ENCODE assay signal across 11 cellular contexts in genomic region chr17:38455288-38455915, GRCh38. TPM values are rescaled to one million over a fixed set of nuclear protein-coding genes. Genes with fewer than 3 reads are reported as not detected.
DNase-seq lines count a peak whose midpoint lies in the region; ATAC-seq and TF ChIP-seq lines count a peak whose summit lies in the region.
"Had no signal": no experiment of that assay in that cellular context is flagged by ENCODE, and none has a peak within 500 bp of the region (broad histone marks: within the 10 kb centered on the region; RNA-seq: fewer than 3 reads in every experiment).

No MANE protein-coding gene starts in this region.

- H3K36me3 ChIP-seq in hepatocyte (replicated peaks; ENCODE audit: insufficient read depth, low read depth) = no peaks in the 10 kb centered on the region
- H3K36me3 ChIP-seq in thoracic aorta = peaks cover 14% of the 10 kb centered on the region

- H3K27ac ChIP-seq in hepatocyte (peak overlapping the region; percentile 78), thoracic aorta (peak overlapping the region; percentile 85 to 90)

- H4K20me1 ChIP-seq in hepatocyte (ENCODE audit: insufficient read depth, poor library complexity, severe bottlenecking) = peaks cover 7% of the 10 kb centered on the region

- DNase-seq in DMS53 (lab: John Stamatoyannopoulos, UW) (peak; percentile 12), DMS53 treated with DMSO at 0.1 percent for 48 hours (lab: John Stamatoyannopoulos, UW; ENCODE audit: unreplicated experiment) (no peak), UCSD-AML1 (lab: John Stamatoyannopoulos, UW; ENCODE audit: unreplicated experiment) (peak; percentile 26), hepatocyte (ENCODE audit: low spot score) (no peak), thoracic aorta (ENCODE audit: low spot score) (no peak), germinal center (ENCODE audit: low spot score) (no peak), G401 (ENCODE audit: low spot score) (no peak)
- DNase-seq: activated CD4-positive, alpha-beta T cell treated with anti-CD3 and anti-CD28 coated beads, Interleukin-2, amount 50 U/mL, for 48 hours; naive B cell; NCI-H774 had no signal

- peaks cover 51% of the 10 kb centered on the region for H3K4me1 ChIP-seq in hepatocyte (ENCODE audit: insufficient read depth)
- peaks cover 36 to 63% of the 10 kb centered on the region in 2 donors for H3K4me1 ChIP-seq in thoracic aorta (ENCODE audit: control insufficient read depth in 1 of 2, low read depth in 2 of 2)

- H2AFZ ChIP-seq in hepatocyte = no peak overlapping the region

- peaks cover 11% of the 10 kb centered on the region for H3K27me3 ChIP-seq in hepatocyte
- H3K27me3 ChIP-seq in thoracic aorta (replicated peaks; ENCODE audit: insufficient read depth) = no peaks in the 10 kb centered on the region

- 26% methylated on average over 5 of the region's 8 CpGs for WGBS in hepatocyte (ENCODE audit: low lambda C conversion rate, missing lambda C conversion rate)

- no peaks in the 10 kb centered on the region for H3K9me3 ChIP-seq in hepatocyte (ENCODE audit: low read depth)
- H3K9me3 ChIP-seq in thoracic aorta = no peaks in the 10 kb centered on the region

- H3K4me3 ChIP-seq in hepatocyte = no peak overlapping the region
- peak overlapping the region; percentile 72 for H3K4me3 ChIP-seq in thoracic aorta

- no peak for TF ChIP-seq CTCF in hepatocyte (IDR thresholded peaks at IDR 0.05; ENCODE audit: poor library complexity)
- TF ChIP-seq CTCF in thoracic aorta (IDR thresholded peaks at IDR 0.05) = no peak

- peak overlapping the region; percentile 80 for H3K4me2 ChIP-seq in hepatocyte

- ATAC-seq in thoracic aorta (ENCODE audit: insufficient number of reproducible peaks, low FRiP score, low read depth) (no peak), HG02763 (IDR thresholded peaks at IDR 0.05; ENCODE audit: unreplicated experiment) (no peak)

- no peaks in the 10 kb centered on the region for H3K9me2 ChIP-seq in hepatocyte (replicated peaks; ENCODE audit: insufficient read depth)

- in situ Hi-C loops in G401 (cut with HindIII; ENCODE audit: low sequenced_read_pairs) = no loop called here

- peaks cover 34% of the 10 kb centered on the region for H3K79me2 ChIP-seq in hepatocyte

RNA-seq across cellular contexts. Expression of gene ARHGAP23, which starts 27.1 kb away (rescaled TPM):
- total RNA-seq in hepatocyte (7.3 and 16.0 TPM in 2 replicates), thoracic aorta (10 to 100 TPM; 87.1 to 89.2 TPM)
- polyA plus RNA-seq in hepatocyte = 30.0 and 32.8 TPM in 2 replicates
- 2.4 and 6.4 TPM in 2 replicates for total RNA-seq in G401 (2014; rRNA removed; shearing (Covaris generic))

Comparison
In these comparisons a context has a peak if more than half of its experiments do, and no peak if none do; other contexts are left out.
1. DNase-seq: peak in DMS53 (single experiment) and UCSD-AML1 (single experiment); none in DMS53 treated with DMSO at 0.1 percent for 48 hours (single experiment), hepatocyte (single experiment), thoracic aorta (single experiment), germinal center (single experiment) and G401 (single experiment).